ENCODE assay signal across 14 cellular contexts in the genomic region with DNA sequence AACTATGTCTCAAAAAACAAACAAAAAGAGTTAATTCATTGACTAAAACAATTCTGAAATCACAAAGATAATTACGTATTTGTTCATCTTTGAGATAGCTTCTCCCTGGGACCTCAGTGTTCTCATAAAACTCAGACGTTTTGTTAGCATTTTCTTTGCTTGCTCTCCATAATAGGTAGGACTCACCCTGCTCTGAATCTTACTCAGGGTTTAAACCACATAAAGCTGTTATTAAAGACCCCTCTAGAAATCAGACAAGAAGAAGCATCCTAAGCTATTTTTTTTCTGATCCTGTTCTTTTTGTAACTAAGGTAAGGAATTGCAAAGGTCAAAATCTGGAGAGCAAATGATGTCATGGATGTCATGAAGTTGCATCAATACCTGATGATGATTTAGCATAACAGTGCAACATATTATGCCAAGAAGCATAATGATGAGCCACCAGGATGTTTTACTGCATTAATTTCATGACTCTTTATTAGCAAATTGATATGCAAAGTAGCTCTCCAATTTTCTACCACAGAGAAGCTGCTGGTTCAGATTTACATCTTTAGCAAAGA. TPM values are rescaled to one million over a fixed set of nuclear protein-coding genes. Genes with fewer than 3 reads are reported as not detected.
DNase-seq lines count a peak whose midpoint lies in the region; ATAC-seq, FAIRE-seq and TF ChIP-seq lines count a peak whose summit lies in the region.
"Had no signal": no experiment of that assay in that cellular context is flagged by ENCODE, and none has a peak within 500 bp of the region (broad histone marks: within the 10 kb centered on the region; RNA-seq: fewer than 3 reads in every experiment).

No MANE protein-coding gene starts in this region.

- BruUV-seq in Panc1 (replicated peaks; lab: Mats Ljungman, UMichigan): no TSS peak

- TF ChIP-seq CTCF in Panc1 (IDR thresholded peaks at IDR 0.05): no peak
- no peak for TF ChIP-seq CTCF in gastrocnemius medialis (IDR thresholded peaks at IDR 0.05 in 4 of 5, conservative IDR thresholded peaks at IDR 0.05 in 1 of 5)

- peak overlapping the region; percentile 65; the same call in 1 of the 2 replicates for H3K27ac ChIP-seq in Panc1 (ENCODE audit: low read length)
- peak overlapping the region; percentile 86 for H3K27ac ChIP-seq in epithelial cell of prostate
- peak overlapping the region; percentile 25 to 99 (median 68) for H3K27ac ChIP-seq in gastrocnemius medialis
- H3K27ac ChIP-seq: pancreas had no signal

- H3K36me3 ChIP-seq in Panc1 (ENCODE audit: control insufficient read depth, insufficient read depth, low read length) (no peaks in the 10 kb centered on the region; the same call in 1 of the 2 replicates), gastrocnemius medialis (no peaks in the 10 kb centered on the region)
- H3K36me3 ChIP-seq: pancreas had no signal

- CTCF ChIA-PET in Panc1 (lab: Charles Lee): interaction anchor here (0.7 kb wide), 1 partner anchor 13 kb away, joined by 4 read pairs; no protein-coding TSS in a partner anchor

- intact Hi-C loops in Panc1 (cut with micrococcal nuclease; ENCODE audit: unreplicated experiment): no loop called here
- intact Hi-C loops in gastrocnemius medialis (cut with DNase I; ENCODE audit: low total_unique reads): loop anchor here (5.0 kb wide), 2 partner anchors 63 to 113 kb away; partner anchors contain the start of gene CPLANE2

- H3K4me3 ChIP-seq in Panc1 (ENCODE audit: low read depth in 2 of 2, low read length in 2 of 2) (peak overlapping the region; percentile 75), gastrocnemius medialis (no peak overlapping the region)

- no peaks in the 10 kb centered on the region for H3K9me3 ChIP-seq in Panc1 (ENCODE audit: control insufficient read depth, insufficient read depth, low read depth, low read length)
- no peaks in the 10 kb centered on the region for H3K9me3 ChIP-seq in gastrocnemius medialis
- H3K9me3 ChIP-seq: pancreas had no signal

- in situ Hi-C loops in Panc1 (cut with HindIII; ENCODE audit: low pct_unique_long_range_greater_than_20kb, low sequenced_read_pairs): no loop called here
- in situ Hi-C loops in gastrocnemius medialis (cut with MboI; ENCODE audit: low sequenced_read_pairs in 4 of 4): loop anchor here (10.0 to 25.0 kb wide), 4 partner anchors 55 to 263 kb away; partner anchors contain the start of gene CPLANE2 (in 2 of the 4)

- DNase-seq in EL (peak; percentile 23), Panc1 (ENCODE audit: low read depth, low spot score) (no peak), epithelial cell of prostate (ENCODE audit: low read depth, low spot score) (no peak), gastrocnemius medialis (no peak), NCI-H187 (lab: John Stamatoyannopoulos, UW) (no peak), H54 (ENCODE audit: insufficient read length, low spot score) (no peak), DMS53 (lab: John Stamatoyannopoulos, UW) (no peak)
- DNase-seq: activated CD4-positive, CD25-positive, alpha-beta regulatory T cell; activated naive CD4-positive, alpha-beta T cell treated with Interleukin-2 at 50 U/mL for 16 hours; endodermal cell; KBM-7; pancreas; RPMI8226; stimulated activated CD4-positive, alpha-beta T cell treated with anti-CD3 and anti-CD28 coated beads, Interleukin-4, amount 100 ng/mL, for 4 hours had no signal

- FAIRE-seq in H54 (lab: Jason Lieb, UNC): no peak
- FAIRE-seq: pancreas had no signal

- H3K4me1 ChIP-seq in Panc1 (ENCODE audit: control insufficient read depth, insufficient read depth, low read length) (peaks cover 29% of the 10 kb centered on the region), gastrocnemius medialis (peaks cover 34 to 41% of the 10 kb centered on the region in 2 donors)

- TF ChIP-seq POLR2A in gastrocnemius medialis (IDR thresholded peaks at IDR 0.05): no peak
- TF ChIP-seq POLR2A in H54 (IDR thresholded peaks at IDR 0.05; ENCODE audit: low read depth, low read length): no peak

- POLR2A ChIA-PET in Panc1 (lab: Charles Lee): no interaction called here

- no peak for ATAC-seq in Panc1
- no peak for ATAC-seq in gastrocnemius medialis
- ATAC-seq: pancreas had no signal

- no peaks in the 10 kb centered on the region for H3K27me3 ChIP-seq in Panc1 (ENCODE audit: control insufficient read depth, insufficient read depth, low read length)
- no peaks in the 10 kb centered on the region for H3K27me3 ChIP-seq in gastrocnemius medialis
- H3K27me3 ChIP-seq: pancreas had no signal

RNA-seq across cellular contexts. Expression of gene FBXO42, which starts 2.4 kb away (rescaled TPM):
- total RNA-seq in Panc1 (2021; ENCODE audit: unreplicated experiment) (25.7 TPM), gastrocnemius medialis (10 to 100 TPM; 23.1 to 32.4 (median 27.2) TPM)
- 14.2 TPM for polyA plus RNA-seq in Panc1 (2012; ENCODE audit: insufficient read length)

RNA-seq across cellular contexts. Expression of gene SZRD1, which starts 17.1 kb away (rescaled TPM):
- total RNA-seq in Panc1 (2021; ENCODE audit: unreplicated experiment): 175 TPM
- polyA plus RNA-seq in Panc1 (2012; ENCODE audit: insufficient read length): 176 TPM
- 100 to 1,000 TPM in 1 of 4 donors, 10 to 100 TPM in 3; 44.1 to 102 (median 83.1) TPM for total RNA-seq in gastrocnemius medialis

Comparison
In these comparisons a context has a peak if more than half of its experiments do, and no peak if none do; other contexts are left out.
1. H3K4me3 ChIP-seq: peak in Panc1 (2 of 2); none in gastrocnemius medialis (0 of 4).
2. Peak in every context shown above with its lines, with median percentiles within 50 percentile points of each other: H3K27ac ChIP-seq.